1 cellular context compared by ENCODE assay signal in genomic region chr14:20684662-20685456, GRCh38.
TF ChIP-seq lines count a peak whose summit lies in the region.

No MANE protein-coding gene starts in this region.

TF ChIP-seq in HepG2, 621 proteins besides CTCF, POLR2A, EP300 and RAD21 (continued from another document):
- TF ChIP-seq ZBTB4 (CRISPR knock-in tag; IDR thresholded peaks at IDR 0.05; ENCODE audit: borderline replicate concordance): no peak
